Comparison of ENCODE assay signal across 8 cellular contexts in the genomic region with DNA sequence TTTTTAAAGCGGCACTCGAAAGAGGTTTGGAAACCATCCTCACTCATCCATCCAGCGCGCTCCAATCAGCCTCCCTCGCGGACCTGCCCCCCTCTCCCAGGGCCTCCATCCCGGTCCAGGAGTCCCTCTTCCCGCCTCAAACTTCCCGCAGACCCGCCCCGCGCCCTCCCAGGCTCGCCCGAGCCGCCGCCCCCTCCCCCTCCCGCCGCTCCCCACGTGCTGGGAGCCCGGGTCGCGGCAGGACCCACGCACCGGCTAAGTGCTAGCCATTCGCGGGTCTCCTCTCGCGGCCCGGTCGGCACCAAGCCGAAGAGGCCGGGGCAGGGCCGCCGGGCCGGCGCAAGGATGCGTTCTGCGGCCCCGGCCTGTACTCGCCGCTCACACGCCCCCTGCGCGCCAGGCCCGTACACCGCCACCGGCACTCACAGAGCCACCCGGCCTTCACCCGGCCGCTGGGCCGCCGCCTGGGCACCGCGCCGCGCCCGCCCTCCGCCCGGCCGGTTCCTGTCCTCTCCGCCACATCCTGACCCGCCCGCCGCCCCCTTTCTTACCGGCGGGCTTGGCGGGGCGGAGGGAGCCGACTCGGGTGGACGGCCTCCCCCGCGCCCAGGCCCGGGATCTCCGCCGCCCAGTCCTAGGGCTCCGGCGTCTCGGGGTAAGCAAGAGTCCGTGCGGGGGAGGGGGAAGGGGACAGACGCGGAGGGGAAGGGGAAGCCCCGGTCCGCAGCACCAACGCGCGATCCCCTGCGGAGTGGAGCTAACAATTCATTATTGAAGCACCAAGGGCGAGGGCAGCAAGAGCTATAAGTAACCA. TPM values are rescaled to one million over a fixed set of nuclear protein-coding genes. Genes with fewer than 3 reads are reported as not detected.
A peak's percentile ranks its signal among the peaks of the same experiment; 100 is the strongest.
DNase-seq lines count a peak whose midpoint lies in the region; ATAC-seq, FAIRE-seq and TF ChIP-seq lines count a peak whose summit lies in the region.

No MANE protein-coding gene starts in this region.

- POLR2A ChIA-PET in A549 (lab: Yijun Ruan, JAX) = interaction anchor here (1.0 to 1.9 kb wide), 6 partner anchors 10 to 105 kb away, joined by 3 to 12 read pairs (median 8); no protein-coding TSS in a partner anchor

- TF ChIP-seq CTCF in A549 (IDR thresholded peaks at IDR 0.05) (no peak), fibroblast of mammary gland (conservative IDR thresholded peaks at IDR 0.05; ENCODE audit: control insufficient read depth, insufficient read depth, low read depth, low read length) (no peak), natural killer cell (IDR thresholded peaks at IDR 0.05) (no peak)

- intact Hi-C loops in activated T-helper 1 cell treated with anti-CD3 and anti-CD28 coated beads, Interleukin-12 subunit alpha, Interleukin-12 subunit beta, Interleukin-2, Interleukin-4 antibody, amounts not matched to agents 30 ng/mL and 10 ng/mL and 1 ng/mL, durations not matched to agents 14 hours and 24 hours and 36 hours (cut with micrococcal nuclease) = loop anchor here (1.0 to 5.0 kb wide), 8 partner anchors 22 to 1993 kb away; a partner anchor contains a TSS
- intact Hi-C loops in natural killer cell (cut with micrococcal nuclease) = loop anchor here (2.0 to 10.0 kb wide), 4 partner anchors 105 to 1991 kb away; a partner anchor contains a TSS

- ATAC-seq in A549 (peak; percentile 64), GM18517 (IDR thresholded peaks at IDR 0.05; ENCODE audit: unreplicated experiment) (peak; percentile 21), HG03060 (IDR thresholded peaks at IDR 0.05; ENCODE audit: low read depth, unreplicated experiment) (peak; percentile 13), natural killer cell (peak; percentile 17 to 25 (median 24))

- H3K9me3 ChIP-seq in A549 = no peaks in the 10 kb centered on the region
- no peaks in the 10 kb centered on the region for H3K9me3 ChIP-seq in stomach smooth muscle (ENCODE audit: control insufficient read depth in 2 of 2, low read length in 2 of 2)

- H3K27ac Mint-ChIP-seq in activated T-helper 1 cell treated with anti-CD3 and anti-CD28 coated beads, Interleukin-12 subunit alpha, Interleukin-12 subunit beta, Interleukin-2, Interleukin-4 antibody, amounts not matched to agents 30 ng/mL and 10 ng/mL and 1 ng/mL, durations not matched to agents 14 hours and 24 hours and 36 hours = peak overlapping the region; percentile 99
- peak overlapping the region; percentile 97 to 98 for H3K27ac Mint-ChIP-seq in natural killer cell

- WGBS in A549 (ENCODE audit: missing lambda C conversion rate) = 0% methylated on average over 8 of the region's 90 CpGs

- H3K4me1 ChIP-seq in A549 (peaks cover 27% of the 10 kb centered on the region), stomach smooth muscle (ENCODE audit: control insufficient read depth, insufficient read depth, low read length) (no peaks in the 10 kb centered on the region)

- H3K4me1 Mint-ChIP-seq in activated T-helper 1 cell treated with anti-CD3 and anti-CD28 coated beads, Interleukin-12 subunit alpha, Interleukin-12 subunit beta, Interleukin-2, Interleukin-4 antibody, amounts not matched to agents 30 ng/mL and 10 ng/mL and 1 ng/mL, durations not matched to agents 14 hours and 24 hours and 36 hours (ENCODE audit: low read depth) = peaks cover 69% of the 10 kb centered on the region
- peaks cover 35 to 55% of the 10 kb centered on the region in 2 donors for H3K4me1 Mint-ChIP-seq in natural killer cell

- TF ChIP-seq POLR2A in A549 (IDR thresholded peaks at IDR 0.05; ENCODE audit: low read length) = no peak

- H3K27me3 ChIP-seq in stomach smooth muscle (ENCODE audit: control insufficient read depth in 1 of 2, insufficient read depth in 2 of 2, low read length in 2 of 2) = no peaks in the 10 kb centered on the region

- H3K9me3 Mint-ChIP-seq in activated T-helper 1 cell treated with anti-CD3 and anti-CD28 coated beads, Interleukin-12 subunit alpha, Interleukin-12 subunit beta, Interleukin-2, Interleukin-4 antibody, amounts not matched to agents 30 ng/mL and 10 ng/mL and 1 ng/mL, durations not matched to agents 14 hours and 24 hours and 36 hours = no peaks in the 10 kb centered on the region
- no peaks in the 10 kb centered on the region for H3K9me3 Mint-ChIP-seq in natural killer cell

- FAIRE-seq in A549 (lab: Jason Lieb, UNC) = no peak

- no peak for TF ChIP-seq RAD21 in A549 (conservative IDR thresholded peaks at IDR 0.05 in 1 of 2, IDR thresholded peaks at IDR 0.05 in 1 of 2)

- peaks cover 4 to 9% of the 10 kb centered on the region in 2 donors for H3K36me3 ChIP-seq in stomach smooth muscle (ENCODE audit: control insufficient read depth in 2 of 2, insufficient read depth in 2 of 2, low read length in 2 of 2)

- H3K9ac ChIP-seq in stomach smooth muscle (ENCODE audit: low read length in 2 of 2) = peak overlapping the region; percentile 77 to 83

- peak overlapping the region; percentile 79 for H3K4me3 ChIP-seq in A549
- H3K4me3 ChIP-seq in fibroblast of mammary gland (ENCODE audit: control insufficient read depth, low read depth, low read length) = peak overlapping the region; percentile 95
- H3K4me3 ChIP-seq in stomach smooth muscle (ENCODE audit: low read length in 2 of 2) = peak overlapping the region; percentile 82 to 86

- TF ChIP-seq EP300 in A549 (IDR thresholded peaks at IDR 0.05) = no peak

- peak; percentile 69 to 77 for DNase-seq in A549 (ENCODE audit: low read depth in 1 of 2, low spot score in 1 of 2)
- peak; percentile 35 for DNase-seq in NCI-H774 (lab: John Stamatoyannopoulos, UW)
- peak; percentile 20 for DNase-seq in activated T-helper 1 cell treated with anti-CD3 and anti-CD28 coated beads, Interleukin-12 subunit alpha, Interleukin-12 subunit beta, Interleukin-2, Interleukin-4 antibody, amounts not matched to agents 30 ng/mL and 10 ng/mL and 1 ng/mL, durations not matched to agents 14 hours and 24 hours and 36 hours (ENCODE audit: low spot score)
- peak; percentile 64 for DNase-seq in fibroblast of mammary gland (ENCODE audit: low read depth)
- no peak for DNase-seq in natural killer cell

- CTCF ChIA-PET in A549 (lab: Yijun Ruan, JAX) = interaction anchor here (1.1 kb wide), 1 partner anchor 49 kb away, joined by 3 read pairs; no protein-coding TSS in a partner anchor

- no peaks in the 10 kb centered on the region for H3K27me3 Mint-ChIP-seq in activated T-helper 1 cell treated with anti-CD3 and anti-CD28 coated beads, Interleukin-12 subunit alpha, Interleukin-12 subunit beta, Interleukin-2, Interleukin-4 antibody, amounts not matched to agents 30 ng/mL and 10 ng/mL and 1 ng/mL, durations not matched to agents 14 hours and 24 hours and 36 hours (ENCODE audit: insufficient read depth)
- H3K27me3 Mint-ChIP-seq in natural killer cell (ENCODE audit: low read depth in 2 of 2) = no peaks in the 10 kb centered on the region

- peaks cover 28% of the 10 kb centered on the region for H3K36me3 Mint-ChIP-seq in activated T-helper 1 cell treated with anti-CD3 and anti-CD28 coated beads, Interleukin-12 subunit alpha, Interleukin-12 subunit beta, Interleukin-2, Interleukin-4 antibody, amounts not matched to agents 30 ng/mL and 10 ng/mL and 1 ng/mL, durations not matched to agents 14 hours and 24 hours and 36 hours (ENCODE audit: low read depth)
- H3K36me3 Mint-ChIP-seq in natural killer cell = peaks cover 2% of the 10 kb centered on the region

- H3K4me3 Mint-ChIP-seq in activated T-helper 1 cell treated with anti-CD3 and anti-CD28 coated beads, Interleukin-12 subunit alpha, Interleukin-12 subunit beta, Interleukin-2, Interleukin-4 antibody, amounts not matched to agents 30 ng/mL and 10 ng/mL and 1 ng/mL, durations not matched to agents 14 hours and 24 hours and 36 hours = peak overlapping the region; percentile 98
- H3K4me3 Mint-ChIP-seq in natural killer cell = peak overlapping the region; percentile 99

- H3K4me2 ChIP-seq in A549 = peak overlapping the region; percentile 78

- H3K27ac ChIP-seq in A549 (peak overlapping the region; percentile 96 to 98), stomach smooth muscle (ENCODE audit: low read length) (peak overlapping the region; percentile 100)

TF ChIP-seq in A549, 52 proteins besides CTCF, POLR2A, EP300 and RAD21:
- TF ChIP-seq, protein P1, sequence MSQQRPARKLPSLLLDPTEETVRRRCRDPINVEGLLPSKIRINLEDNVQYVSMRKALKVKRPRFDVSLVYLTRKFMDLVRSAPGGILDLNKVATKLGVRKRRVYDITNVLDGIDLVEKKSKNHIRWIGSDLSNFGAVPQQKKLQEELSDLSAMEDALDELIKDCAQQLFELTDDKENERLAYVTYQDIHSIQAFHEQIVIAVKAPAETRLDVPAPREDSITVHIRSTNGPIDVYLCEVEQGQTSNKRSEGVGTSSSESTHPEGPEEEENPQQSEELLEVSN (IDR thresholded peaks at IDR 0.05; ENCODE audit: borderline replicate concordance, low read depth) = peak; percentile 76
- TF ChIP-seq, protein P2, sequence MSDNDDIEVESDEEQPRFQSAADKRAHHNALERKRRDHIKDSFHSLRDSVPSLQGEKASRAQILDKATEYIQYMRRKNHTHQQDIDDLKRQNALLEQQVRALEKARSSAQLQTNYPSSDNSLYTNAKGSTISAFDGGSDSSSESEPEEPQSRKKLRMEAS (IDR thresholded peaks at IDR 0.05) = peak; percentile 69; the same call in 1 of the 2 replicates
- TF ChIP-seq JUN (IDR thresholded peaks at IDR 0.05) (0 out of 5 replicates have a peak, but pooled peaks of 1 of the 2 experiments have one; percentile 25), PHF8 (IDR thresholded peaks at IDR 0.05; ENCODE audit: borderline replicate concordance, low read depth) (peak; percentile 90), MYC (IDR thresholded peaks at IDR 0.05; ENCODE audit: borderline replicate concordance, low read length) (peak; percentile 71; the same call in 1 of the 2 replicates)
- TF ChIP-seq, protein P3, sequence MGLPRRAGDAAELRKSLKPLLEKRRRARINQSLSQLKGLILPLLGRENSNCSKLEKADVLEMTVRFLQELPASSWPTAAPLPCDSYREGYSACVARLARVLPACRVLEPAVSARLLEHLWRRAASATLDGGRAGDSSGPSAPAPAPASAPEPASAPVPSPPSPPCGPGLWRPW (IDR thresholded peaks at IDR 0.05) = no peak

RNA-seq across cellular contexts. Expression of a gene that starts 0.6 kb away (rescaled TPM):
- polyA plus RNA-seq in A549 (2011; rRNA removed) (43.2 and 53.9 TPM in 2 replicates), A549 (2017; fragmentation: RNase III; extraction: RNeasy Plus Mini Kit Qiagen cat#74134 plus additional on column Dnase treatment) (24.6 to 29.9 TPM (median 25.9 TPM) in 3 replicates)
- polyA plus RNA-seq in A549 (2012; cell fraction: cytosol; rRNA removed) = 8.7 TPM in 2 replicates
- 14.1 and 16.5 TPM in 2 replicates for polyA plus RNA-seq in A549 (2012; cell fraction: nucleus; rRNA removed)
- polyA minus RNA-seq in A549 (2011; rRNA and poly(A)+ RNA removed) = 28.2 and 33.4 TPM in 2 replicates
- 83.0 and 83.3 TPM in 2 replicates for total RNA-seq in activated T-helper 1 cell treated with anti-CD3 and anti-CD28 coated beads, Interleukin-12 subunit alpha, Interleukin-12 subunit beta, Interleukin-2, Interleukin-4 antibody, amounts not matched to agents 30 ng/mL and 10 ng/mL and 1 ng/mL, durations not matched to agents 14 hours and 24 hours and 36 hours
- 100 to 1,000 TPM; 116 to 127 (median 117) TPM for total RNA-seq in natural killer cell

Comparison
In these comparisons a context has a peak if more than half of its experiments do, and no peak if none do; other contexts are left out.
1. ATAC-seq: peak in every context shown above with its lines; median percentile 64 in A549; 24 in natural killer cell; 21 in GM18517; 13 in HG03060.